ENCODE assay signal across 8 cellular contexts in genomic region chr17:9575381-9576072, GRCh38. TPM values are rescaled to one million over a fixed set of nuclear protein-coding genes. Genes with fewer than 3 reads are reported as not detected.
DNase-seq lines count a peak whose midpoint lies in the region; ATAC-seq, FAIRE-seq and TF ChIP-seq lines count a peak whose summit lies in the region.

A gene with protein sequence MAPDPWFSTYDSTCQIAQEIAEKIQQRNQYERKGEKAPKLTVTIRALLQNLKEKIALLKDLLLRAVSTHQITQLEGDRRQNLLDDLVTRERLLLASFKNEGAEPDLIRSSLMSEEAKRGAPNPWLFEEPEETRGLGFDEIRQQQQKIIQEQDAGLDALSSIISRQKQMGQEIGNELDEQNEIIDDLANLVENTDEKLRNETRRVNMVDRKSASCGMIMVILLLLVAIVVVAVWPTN (minus strand): TSS chr17:9575820. CDS start chr17:9575808, 12 bp downstream.

- H3K4me3 Mint-ChIP-seq in CD8-positive, alpha-beta T cell = peak within 1 kb of the TSS; percentile 98
- peak within 1 kb of the TSS; percentile 92 for H3K4me3 Mint-ChIP-seq in activated T-cell treated with anti-CD3 and anti-CD28 coated beads, Interleukin-2, amount 50 U/mL, for 4 hours

- POLR2A ChIA-PET in CD8-positive, alpha-beta T cell (lab: Charles Lee) = interaction anchor here (2.5 kb wide), 1 partner anchor 10 kb away, joined by 12 read pairs; no protein-coding TSS in a partner anchor

- 0% methylated on average over 30 of the region's 41 CpGs for WGBS in esophagus muscularis mucosa

- DNase-seq in CD8-positive, alpha-beta T cell = peak; percentile 41 to 87 (median 75)
- DNase-seq in HT-29 (ENCODE audit: low spot score) (peak; percentile 69), RCC 7860 (ENCODE audit: low spot score) (peak; percentile 86), esophagus muscularis mucosa (ENCODE audit: extremely low spot score) (peak; percentile 96), myocyte (ENCODE audit: low read depth) (peak; percentile 88)
- DNase-seq in activated T-cell treated with anti-CD3 and anti-CD28 coated beads, Interleukin-2, amount 50 U/mL, for 4 hours = peak; percentile 69
- DNase-seq in stimulated activated CD8-positive, alpha-beta memory T cell treated with anti-CD3 and anti-CD28 coated beads, Interleukin-7, amount 100 ng/mL, for 4 hours (ENCODE audit: low read depth in 2 of 2) = peak; percentile 56 to 71

- CTCF ChIA-PET in CD8-positive, alpha-beta T cell (lab: Charles Lee) = interaction anchor here (1.2 to 2.4 kb wide), 4 partner anchors 9 to 193 kb away, joined by 3 to 10 read pairs (median 4); no protein-coding TSS in a partner anchor

- H3K27ac Mint-ChIP-seq in CD8-positive, alpha-beta T cell = peak within 1 kb of the TSS; percentile 89

- intact Hi-C loops in CD8-positive, alpha-beta T cell (cut with DNase I, micrococcal nuclease) = loop anchor here in 1 of 2 experiments (2.0 kb wide), 1 partner anchor 193 kb away; no protein-coding TSS in a partner anchor
- intact Hi-C loops in esophagus muscularis mucosa (cut with DNase I) = no loop called here

- H3K4me1 Mint-ChIP-seq in CD8-positive, alpha-beta T cell (ENCODE audit: low read depth) = peaks cover 42% of the 10 kb centered on the region
- peaks cover 27% of the 10 kb centered on the region for H3K4me1 Mint-ChIP-seq in activated T-cell treated with anti-CD3 and anti-CD28 coated beads, Interleukin-2, amount 50 U/mL, for 4 hours (ENCODE audit: low read depth)

- TF ChIP-seq EP300 in esophagus muscularis mucosa (IDR thresholded peaks at IDR 0.05) = no peak

- H3K4me3 ChIP-seq in CD8-positive, alpha-beta T cell (ENCODE audit: low read depth, low read length) = peak within 1 kb of the TSS; percentile 86
- H3K4me3 ChIP-seq in esophagus muscularis mucosa = peak within 1 kb of the TSS; percentile 70 to 98 (median 81)

- TF ChIP-seq POLR2A in esophagus muscularis mucosa (IDR thresholded peaks at IDR 0.05; ENCODE audit: low read depth) = no peak

- ATAC-seq in CD8-positive, alpha-beta T cell = peak; percentile 72
- peak; percentile 70 for ATAC-seq in GM19452 (IDR thresholded peaks at IDR 0.05; ENCODE audit: unreplicated experiment)
- peak; percentile 77 to 83 for ATAC-seq in activated T-cell treated with anti-CD3 and anti-CD28 coated beads, Interleukin-2, amount 50 U/mL, for 4 hours

- no peaks in the 10 kb centered on the region for H3K9me3 Mint-ChIP-seq in CD8-positive, alpha-beta T cell
- H3K9me3 Mint-ChIP-seq in activated T-cell treated with anti-CD3 and anti-CD28 coated beads, Interleukin-2, amount 50 U/mL, for 4 hours = no peaks in the 10 kb centered on the region

- H3K9me3 ChIP-seq in CD8-positive, alpha-beta T cell (ENCODE audit: low read length) = no peaks in the 10 kb centered on the region
- H3K9me3 ChIP-seq in esophagus muscularis mucosa = no peaks in the 10 kb centered on the region

- H3K4me1 ChIP-seq in CD8-positive, alpha-beta T cell (ENCODE audit: insufficient read depth, low read length) = peaks cover 16% of the 10 kb centered on the region
- peaks cover 15 to 33% (median 31%) of the 10 kb centered on the region in 4 donors for H3K4me1 ChIP-seq in esophagus muscularis mucosa

- TF ChIP-seq CTCF in CD8-positive, alpha-beta T cell (IDR thresholded peaks at IDR 0.05) = no peak
- peak in 1 of 3 experiments; percentile 19 for TF ChIP-seq CTCF in esophagus muscularis mucosa (IDR thresholded peaks at IDR 0.05)

- H3K27me3 Mint-ChIP-seq in CD8-positive, alpha-beta T cell (ENCODE audit: low read depth) = no peaks in the 10 kb centered on the region
- no peaks in the 10 kb centered on the region for H3K27me3 Mint-ChIP-seq in activated T-cell treated with anti-CD3 and anti-CD28 coated beads, Interleukin-2, amount 50 U/mL, for 4 hours (ENCODE audit: low read depth)

- H3K36me3 Mint-ChIP-seq in CD8-positive, alpha-beta T cell = peaks cover 9% of the 10 kb centered on the region
- no peaks in the 10 kb centered on the region for H3K36me3 Mint-ChIP-seq in activated T-cell treated with anti-CD3 and anti-CD28 coated beads, Interleukin-2, amount 50 U/mL, for 4 hours (ENCODE audit: insufficient read depth)

- H3K27me3 ChIP-seq in CD8-positive, alpha-beta T cell (ENCODE audit: insufficient read depth, low read length) = no peaks in the 10 kb centered on the region
- H3K27me3 ChIP-seq in esophagus muscularis mucosa = no peaks in the 10 kb centered on the region

- H3K36me3 ChIP-seq in CD8-positive, alpha-beta T cell (ENCODE audit: insufficient read depth, low read length) = no peaks in the 10 kb centered on the region
- peaks cover 0 to 3% (median 0%) of the 10 kb centered on the region in 4 donors for H3K36me3 ChIP-seq in esophagus muscularis mucosa

- FAIRE-seq in RCC 7860 (lab: Jason Lieb, UNC) = peak; percentile 69

- peak within 1 kb of the TSS; percentile 34 for H3K27ac ChIP-seq in CD8-positive, alpha-beta T cell (ENCODE audit: low read depth, low read length)
- H3K27ac ChIP-seq in esophagus muscularis mucosa (replicated peaks in 1 of 4) = peak within 1 kb of the TSS; percentile 63 to 70 (median 68)

RNA-seq across cellular contexts. Expression of the gene that starts here (rescaled TPM):
- total RNA-seq in CD8-positive, alpha-beta T cell = 10 to 100 TPM; 38.6 to 43.7 TPM
- 21.6 and 26.0 TPM in 2 replicates for total RNA-seq in HT-29 (2014; rRNA removed; shearing (Covaris generic))
- total RNA-seq in activated T-cell treated with anti-CD3 and anti-CD28 coated beads, Interleukin-2, amount 50 U/mL, for 4 hours = 10 to 100 TPM; 37.5 to 40.7 (median 38.3) TPM
- total RNA-seq in esophagus muscularis mucosa (100 to 1,000 TPM in 2 of 4 donors, 10 to 100 TPM in 2; 83.9 to 104 (median 94.5) TPM), myocyte (44.6 and 55.9 TPM in 2 replicates)
- polyA plus RNA-seq in myocyte (2012) = 68.6 TPM

Comparison
In these comparisons a context has a peak if more than half of its experiments do, and no peak if none do; other contexts are left out.
1. Peak in every context shown above with its lines: DNase-seq, ATAC-seq, H3K4me3 ChIP-seq and H3K27ac ChIP-seq.